In the genomic region with DNA sequence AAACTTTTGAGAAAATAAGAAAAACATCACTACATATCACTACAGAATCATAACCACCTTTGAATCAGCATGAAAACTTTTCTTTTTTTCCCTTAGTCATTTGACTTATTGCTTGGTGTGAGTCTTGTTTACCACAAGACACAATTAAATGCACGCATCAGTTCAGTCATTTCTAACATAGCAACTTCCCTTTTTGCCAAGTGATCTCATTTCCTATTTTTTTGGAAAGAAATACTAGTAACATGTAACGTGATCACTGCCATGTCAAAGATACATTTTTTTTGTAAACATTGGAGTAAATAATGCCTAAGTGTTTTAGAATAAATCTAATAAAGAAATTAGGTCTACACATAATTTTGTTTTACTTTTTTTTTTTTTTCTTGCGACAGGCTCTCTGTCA, we compare ENCODE assay signal across 9 cellular contexts. TPM values are rescaled to one million over a fixed set of nuclear protein-coding genes. Genes with fewer than 3 reads are reported as not detected.
A peak's percentile ranks its signal among the peaks of the same experiment; 100 is the strongest.
DNase-seq lines count a peak whose midpoint lies in the region; ATAC-seq, FAIRE-seq and TF ChIP-seq lines count a peak whose summit lies in the region.
"Had no signal": no experiment of that assay in that cellular context is flagged by ENCODE, and none has a peak within 500 bp of the region (broad histone marks: within the 10 kb centered on the region; RNA-seq: fewer than 3 reads in every experiment).

No MANE protein-coding gene starts in this region.

- H3K9me3 ChIP-seq in astrocyte (ENCODE audit: insufficient read depth, low read depth, low read length) = no peaks in the 10 kb centered on the region

- H3K4me3 ChIP-seq in astrocyte (ENCODE audit: insufficient read depth, low read depth, low read length) = no peak overlapping the region

- DNase-seq in AML-193 (lab: John Stamatoyannopoulos, UW) (peak; percentile 95), astrocyte (ENCODE audit: low read depth) (peak; percentile 57), NCI-H69 (lab: John Stamatoyannopoulos, UW) (no peak), D721Med (ENCODE audit: insufficient read length, low spot score) (no peak), NCI-H1930 (lab: John Stamatoyannopoulos, UW) (no peak)

- no peak overlapping the region for H3K27ac Mint-ChIP-seq in astrocyte (ENCODE audit: unreplicated experiment)

- TF ChIP-seq CTCF in astrocyte (IDR thresholded peaks at IDR 0.05; ENCODE audit: insufficient read depth, low read depth, low read length) (no peak), D721Med (IDR thresholded peaks at IDR 0.05; ENCODE audit: insufficient read depth, missing control alignments) (no peak)

- H3K4me2 ChIP-seq in astrocyte (ENCODE audit: low read length) = no peak overlapping the region

- H2AFZ ChIP-seq in astrocyte (ENCODE audit: low read depth, low read length) = no peak overlapping the region

- H3K27ac ChIP-seq in astrocyte (ENCODE audit: low read depth, low read length) = no peak overlapping the region

- no peak for FAIRE-seq in astrocyte (lab: Jason Lieb, UNC)
- no peak for FAIRE-seq in D721Med (lab: Jason Lieb, UNC)
- FAIRE-seq: endometrium had no signal

- no peak overlapping the region for H3K9ac ChIP-seq in astrocyte (ENCODE audit: low read length)

- no peaks in the 10 kb centered on the region for H3K27me3 ChIP-seq in astrocyte (ENCODE audit: insufficient read depth, low read length)

- peak; percentile 84 for ATAC-seq in GM19455 (IDR thresholded peaks at IDR 0.05; ENCODE audit: unreplicated experiment)
- ATAC-seq in HG03175 (IDR thresholded peaks at IDR 0.05; ENCODE audit: unreplicated experiment) = peak; percentile 92
- no peak for ATAC-seq in activated CD4-positive, CD25-positive, alpha-beta regulatory T cell treated with anti-CD3 and anti-CD28 coated beads, Interleukin-2, amount 50 U/mL, for 24 hours

- H3K27me3 Mint-ChIP-seq in astrocyte (ENCODE audit: low read depth, unreplicated experiment) = no peaks in the 10 kb centered on the region

- no peak overlapping the region for H3K4me3 Mint-ChIP-seq in astrocyte (ENCODE audit: unreplicated experiment)

- peaks cover 16% of the 10 kb centered on the region for H3K4me1 Mint-ChIP-seq in astrocyte (ENCODE audit: low read depth, unreplicated experiment)

- no peaks in the 10 kb centered on the region for H4K20me1 ChIP-seq in astrocyte (ENCODE audit: insufficient read depth, low read length)

- no peaks in the 10 kb centered on the region for H3K9me3 Mint-ChIP-seq in astrocyte (ENCODE audit: unreplicated experiment)

- H3K36me3 Mint-ChIP-seq in astrocyte (ENCODE audit: low read depth, unreplicated experiment) = no peaks in the 10 kb centered on the region

- H3K79me2 ChIP-seq in astrocyte (ENCODE audit: insufficient read depth, low read length) = no peaks in the 10 kb centered on the region

- H3K36me3 ChIP-seq in astrocyte (ENCODE audit: insufficient read depth, low read length) = no peaks in the 10 kb centered on the region

- H3K4me1 ChIP-seq in astrocyte (ENCODE audit: insufficient read depth, low read length) = no peaks in the 10 kb centered on the region

RNA-seq across cellular contexts. Expression of a gene that starts 5.1 kb away (rescaled TPM):
- total RNA-seq in astrocyte = 1.2 and 1.5 TPM in 2 replicates

Comparison
In these comparisons a context has a peak if more than half of its experiments do, and no peak if none do; other contexts are left out.
1. DNase-seq: peak in AML-193 (2 of 2) and astrocyte (single experiment); none in NCI-H69 (single experiment), D721Med (single experiment) and NCI-H1930 (0 of 2).
2. ATAC-seq: peak in GM19455 (single experiment) and HG03175 (single experiment); none in activated CD4-positive, CD25-positive, alpha-beta regulatory T cell treated with anti-CD3 and anti-CD28 coated beads, Interleukin-2, amount 50 U/mL, for 24 hours (0 of 2).